Comparison of ENCODE assay signal across 24 cellular contexts in genomic region chr9:80701061-80701460, GRCh38.
"Had no signal": no experiment of that assay in that cellular context is flagged by ENCODE, and none has a peak within 500 bp of the region (broad histone marks: within the 10 kb centered on the region; RNA-seq: fewer than 3 reads in every experiment).

No MANE protein-coding gene starts in this region.

- H3K4me1 ChIP-seq: uterus had no signal

- H3K36me3 Mint-ChIP-seq: mesothelial cell of epicardium had no signal

- H3K4me1 Mint-ChIP-seq: activated naive CD8-positive, alpha-beta T cell treated with anti-CD3 and anti-CD28 coated beads, Interleukin-2, amount 50 U/mL, for 24 hours had no signal

- H3K36me3 ChIP-seq: ascending aorta, cardiac muscle cell, gastrocnemius medialis, heart left ventricle, tibial nerve, uterus had no signal

- H3K4me3 ChIP-seq: ascending aorta, cardiac muscle cell, gastrocnemius medialis, heart left ventricle, lung, tibial nerve, uterus had no signal

- ATAC-seq: activated naive CD8-positive, alpha-beta T cell treated with anti-CD3 and anti-CD28 coated beads, Interleukin-2, amount 50 U/mL, for 24 hours; activated T-cell treated with anti-CD3 and anti-CD28 coated beads, Interleukin-2, amount 50 U/mL, for 4 hours; gastrocnemius medialis; left colon; stimulated activated naive CD8-positive, alpha-beta T cell treated with anti-CD3 and anti-CD28 coated beads, Interleukin-15, Interleukin-2, amounts not matched to agents 100 U/mL and 50 U/mL, for 24 hours had no signal

- FAIRE-seq: endothelial cell of umbilical vein had no signal

- DNase-seq: activated CD4-positive, alpha-beta T cell treated with anti-CD3 and anti-CD28 coated beads, Interleukin-2, amount 50 U/mL, for 1 hour; activated CD4-positive, CD25-positive, alpha-beta regulatory T cell treated with anti-CD3 and anti-CD28 coated beads, Interleukin-2, amount 50 U/mL, for 72 hours; activated CD8-positive, alpha-beta memory T cell treated with anti-CD3 and anti-CD28 coated beads, Interleukin-2, amount 50 U/mL, for 4 hours; activated naive CD4-positive, alpha-beta T cell treated with anti-CD3 and anti-CD28 coated beads for 36 hours; activated naive CD8-positive, alpha-beta T cell treated with anti-CD3 and anti-CD28 coated beads, Interleukin-2, amount 50 U/mL, for 24 hours; activated T-cell treated with anti-CD3 and anti-CD28 coated beads, Interleukin-2, amount 50 U/mL, for 4 hours; dermis blood vessel endothelial cell; effector memory CD4-positive, alpha-beta T cell; gastrocnemius medialis; heart left ventricle; left colon; stimulated activated CD4-positive, alpha-beta T cell treated with anti-CD3 and anti-CD28 coated beads, Interleukin-2, amount 100 ng/mL, for 24 hours; stimulated activated naive CD8-positive, alpha-beta T cell treated with anti-CD3 and anti-CD28 coated beads, Interleukin-15, Interleukin-2, amounts not matched to agents 100 U/mL and 50 U/mL, for 24 hours; substantia nigra; T-helper 2 cell; uterus had no signal

- H3K27ac Mint-ChIP-seq: activated naive CD4-positive, alpha-beta T cell treated with anti-CD3 and anti-CD28 coated beads for 36 hours; activated naive CD8-positive, alpha-beta T cell treated with anti-CD3 and anti-CD28 coated beads, Interleukin-2, amount 50 U/mL, for 24 hours had no signal

- H3K27me3 ChIP-seq: ascending aorta, cardiac muscle cell, gastrocnemius medialis, heart left ventricle, tibial nerve, uterus had no signal

- H3K9me3 ChIP-seq: ascending aorta, gastrocnemius medialis, tibial nerve, uterus had no signal

- H3K27me3 Mint-ChIP-seq: activated naive CD8-positive, alpha-beta T cell treated with anti-CD3 and anti-CD28 coated beads, Interleukin-2, amount 50 U/mL, for 24 hours had no signal

- H3K4me3 Mint-ChIP-seq: activated naive CD4-positive, alpha-beta T cell treated with anti-CD3 and anti-CD28 coated beads for 36 hours; activated naive CD8-positive, alpha-beta T cell treated with anti-CD3 and anti-CD28 coated beads, Interleukin-2, amount 50 U/mL, for 24 hours; activated T-cell treated with anti-CD3 and anti-CD28 coated beads, Interleukin-2, amount 50 U/mL, for 4 hours; mesothelial cell of epicardium; nephron had no signal

- H3K27ac ChIP-seq: ascending aorta, cardiac muscle cell, gastrocnemius medialis, heart left ventricle, tibial nerve, VCaP had no signal

- H3K9me3 Mint-ChIP-seq: activated naive CD4-positive, alpha-beta T cell treated with anti-CD3 and anti-CD28 coated beads for 36 hours had no signal
